ENCODE assay signal across 20 cellular contexts in the genomic region with DNA sequence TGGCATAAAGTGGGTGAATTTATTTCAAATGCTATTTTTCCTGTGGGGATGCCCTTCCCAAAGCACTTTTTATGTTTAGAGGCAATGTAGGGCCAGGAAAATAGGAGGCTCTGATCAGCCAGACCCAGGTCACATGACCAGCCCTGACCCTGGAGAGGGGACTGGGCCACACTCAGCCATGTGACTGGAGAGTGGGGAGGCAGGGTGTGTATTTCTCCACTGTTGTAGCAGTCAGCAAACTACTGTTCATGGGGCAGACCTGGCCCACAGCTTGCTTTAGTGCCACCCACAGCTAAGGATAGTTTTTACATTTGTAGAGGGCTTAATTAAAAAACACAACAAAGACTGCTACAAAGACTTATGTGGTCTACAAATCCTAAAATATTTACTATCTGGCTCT.
"Had no signal": no experiment of that assay in that cellular context is flagged by ENCODE, and none has a peak within 500 bp of the region (broad histone marks: within the 10 kb centered on the region; RNA-seq: fewer than 3 reads in every experiment).

No MANE protein-coding gene starts in this region.

- H3K4me1 ChIP-seq: esophagus muscularis mucosa, lower lobe of right lung, parathyroid adenoma, suprapubic skin, thyroid gland, uterus had no signal

- FAIRE-seq: islet of Langerhans had no signal

- H3K27ac ChIP-seq: epithelial cell of prostate, esophagus muscularis mucosa, lower lobe of right lung, parathyroid adenoma, sigmoid colon, skin epidermis, suprapubic skin, thyroid gland, uterus had no signal

- H3K36me3 ChIP-seq: esophagus muscularis mucosa, lower lobe of right lung, sigmoid colon, suprapubic skin, thyroid gland, uterus had no signal

- ATAC-seq: left lobe of liver; lower lobe of right lung; naive thymus-derived CD4-positive, alpha-beta T cell; stimulated activated naive CD8-positive, alpha-beta T cell treated with anti-CD3 and anti-CD28 coated beads, Interleukin-15, Interleukin-2, amounts not matched to agents 100 U/mL and 50 U/mL, for 24 hours had no signal

- H3K9ac ChIP-seq: parathyroid adenoma had no signal

- H2AFZ ChIP-seq: parathyroid adenoma had no signal

- H3K4me3 ChIP-seq: esophagus muscularis mucosa, lower lobe of right lung, sigmoid colon, skin epidermis, suprapubic skin, thyroid gland, uterus had no signal

- H3K9me3 ChIP-seq: lower lobe of right lung, thyroid gland, uterus had no signal

- H3K79me2 ChIP-seq: parathyroid adenoma had no signal

- H3K27me3 ChIP-seq: thyroid gland, uterus had no signal

- DNase-seq: central memory CD4-positive, alpha-beta T cell; cortex of kidney; effector memory CD4-positive, alpha-beta T cell; head of caudate nucleus; hippocampal formation; kidney glomerular epithelial cell; lower lobe of right lung; naive thymus-derived CD4-positive, alpha-beta T cell; sigmoid colon; stimulated activated CD4-positive, alpha-beta T cell treated with anti-CD3 and anti-CD28 coated beads, Interleukin-2, amount 100 ng/mL, for 48 hours; thyroid gland; uterus had no signal
